In genomic region chr17:34254146-34254545, GRCh38 we compare ENCODE assay signal across 1 cellular context.
TF ChIP-seq lines count a peak whose summit lies in the region.

No MANE protein-coding gene starts in this region.

TF ChIP-seq in WTC11, 78 proteins besides CTCF, POLR2A, EP300 and RAD21 (continued from another document):
- TF ChIP-seq AFF4 (CRISPR knock-in tag; IDR thresholded peaks at IDR 0.05; ENCODE audit: borderline replicate concordance) (no peak), GRHL2 (CRISPR knock-in tag; IDR thresholded peaks at IDR 0.05; ENCODE audit: insufficient replicate concordance, severe bottlenecking) (no peak), ZNF138 (CRISPR knock-in tag; conservative IDR thresholded peaks at IDR 0.05) (no peak), SMAD4 (CRISPR knock-in tag; IDR thresholded peaks at IDR 0.05) (no peak)
